1 cellular context compared by ENCODE assay signal in genomic region chr7:13055732-13056369, GRCh38.
TF ChIP-seq lines count a peak whose summit lies in the region.

No MANE protein-coding gene starts in this region.

TF ChIP-seq in IMR-90, 13 proteins besides CTCF, POLR2A, EP300 and RAD21:
- TF ChIP-seq NFE2L2 (IDR thresholded peaks at IDR 0.05; ENCODE audit: low read depth, low read length) (no peak), FOS (IDR thresholded peaks at IDR 0.05; ENCODE audit: low read depth, low read length) (no peak), MAZ (IDR thresholded peaks at IDR 0.05; ENCODE audit: borderline replicate concordance, low read depth, low read length) (no peak), RCOR1 (IDR thresholded peaks at IDR 0.05; ENCODE audit: insufficient replicate concordance, low read length) (no peak), MAFK (IDR thresholded peaks at IDR 0.05; ENCODE audit: low read depth, low read length) (no peak), CEBPB (IDR thresholded peaks at IDR 0.05; ENCODE audit: low read depth, low read length) (no peak), CHD1 (IDR thresholded peaks at IDR 0.05; ENCODE audit: low read depth, low read length) (no peak), USF2 (IDR thresholded peaks at IDR 0.05; ENCODE audit: low read depth, low read length) (no peak), BHLHE40 (IDR thresholded peaks at IDR 0.05; ENCODE audit: low read depth, low read length) (no peak), ELK1 (IDR thresholded peaks at IDR 0.05; ENCODE audit: borderline replicate concordance, low read depth, low read length) (no peak), MXI1 (IDR thresholded peaks at IDR 0.05; ENCODE audit: borderline replicate concordance, low read depth, low read length) (no peak)
